In genomic region chr12:78210494-78210860, GRCh38 we compare ENCODE assay signal across 19 cellular contexts.
A peak's percentile ranks its signal among the peaks of the same experiment; 100 is the strongest.
DNase-seq lines count a peak whose midpoint lies in the region; ATAC-seq and TF ChIP-seq lines count a peak whose summit lies in the region.
"Had no signal": no experiment of that assay in that cellular context is flagged by ENCODE, and none has a peak within 500 bp of the region (broad histone marks: within the 10 kb centered on the region; RNA-seq: fewer than 3 reads in every experiment).

No MANE protein-coding gene starts in this region.

- peaks cover 5% of the 10 kb centered on the region for H3K36me3 Mint-ChIP-seq in chondrocyte (ENCODE audit: low read depth)
- H3K36me3 Mint-ChIP-seq in nephron (ENCODE audit: low read depth) = peaks cover 12% of the 10 kb centered on the region
- H3K36me3 Mint-ChIP-seq: activated CD8-positive, alpha-beta memory T cell treated with anti-CD3 and anti-CD28 coated beads, Interleukin-2, amount 10 ng/mL, durations not matched to agents 7 days and 5 days; activated naive CD4-positive, alpha-beta T cell treated with anti-CD3 and anti-CD28 coated beads, Interleukin-2, amount 10 ng/mL, durations not matched to agents 7 days and 5 days; CD14-positive monocyte; naive thymus-derived CD8-positive, alpha-beta T cell; stimulated activated effector memory CD8-positive, alpha-beta T cell treated with anti-CD3 and anti-CD28 coated beads, Interleukin-12 subunit alpha, Interleukin-12 subunit beta, amount 100 ng/mL, for 72 hours had no signal

- H3K79me2 ChIP-seq in ACC112 (ENCODE audit: control insufficient read depth, insufficient read depth, low read length, unreplicated experiment) = no peaks in the 10 kb centered on the region

- TF ChIP-seq CTCF in chondrocyte (IDR thresholded peaks at IDR 0.05) (no peak), nephron (IDR thresholded peaks at IDR 0.05; ENCODE audit: unreplicated experiment in 3 of 3) (no peak)

- H3K9me3 Mint-ChIP-seq in chondrocyte (ENCODE audit: low read depth) = no peaks in the 10 kb centered on the region
- no peaks in the 10 kb centered on the region for H3K9me3 Mint-ChIP-seq in nephron
- H3K9me3 Mint-ChIP-seq: activated CD4-positive, alpha-beta T cell treated with anti-CD3 and anti-CD28 coated beads, Interleukin-2, amount 10 ng/mL, durations not matched to agents 24 days and 14 days had no signal

- no peaks in the 10 kb centered on the region for H3K27me3 ChIP-seq in ACC112 (ENCODE audit: insufficient read depth, low read length)
- H3K27me3 ChIP-seq: esophagus squamous epithelium had no signal

- DNase-seq in M059J (ENCODE audit: low read depth) (peak; percentile 59), chondrocyte (ENCODE audit: low spot score) (no peak), HK-2 (ENCODE audit: unreplicated experiment) (no peak), GOT3 (lab: John Stamatoyannopoulos, UW) (no peak), islet precursor cell (no peak)
- DNase-seq: activated CD4-positive, alpha-beta T cell treated with anti-CD3 and anti-CD28 coated beads, Interleukin-2, amount 10 ng/mL, durations not matched to agents 24 days and 14 days; activated CD8-positive, alpha-beta memory T cell treated with anti-CD3 and anti-CD28 coated beads, Interleukin-2, amount 10 ng/mL, durations not matched to agents 7 days and 5 days; activated naive CD4-positive, alpha-beta T cell treated with anti-CD3 and anti-CD28 coated beads, Interleukin-2, amount 10 ng/mL, durations not matched to agents 7 days and 5 days; esophagus squamous epithelium; left cardiac atrium; mesendoderm; naive thymus-derived CD8-positive, alpha-beta T cell; stimulated activated CD4-positive, alpha-beta T cell treated with anti-CD3 and anti-CD28 coated beads, Interleukin-2, amount 100 ng/mL, for 24 hours; T-helper 2 cell had no signal

- H3K4me3 ChIP-seq in ACC112 (ENCODE audit: low read depth, low read length) = no peak overlapping the region
- H3K4me3 ChIP-seq: esophagus squamous epithelium had no signal

- H3K4me1 Mint-ChIP-seq in chondrocyte (ENCODE audit: low read depth) (peaks cover 24% of the 10 kb centered on the region), nephron (peaks cover 46% of the 10 kb centered on the region)
- H3K4me1 Mint-ChIP-seq: activated CD4-positive, alpha-beta T cell treated with anti-CD3 and anti-CD28 coated beads, Interleukin-2, amount 10 ng/mL, durations not matched to agents 24 days and 14 days; activated CD8-positive, alpha-beta memory T cell treated with anti-CD3 and anti-CD28 coated beads, Interleukin-2, amount 10 ng/mL, durations not matched to agents 7 days and 5 days; activated naive CD4-positive, alpha-beta T cell treated with anti-CD3 and anti-CD28 coated beads, Interleukin-2, amount 10 ng/mL, durations not matched to agents 7 days and 5 days; CD14-positive monocyte; naive thymus-derived CD8-positive, alpha-beta T cell; stimulated activated effector memory CD8-positive, alpha-beta T cell treated with anti-CD3 and anti-CD28 coated beads, Interleukin-12 subunit alpha, Interleukin-12 subunit beta, amount 100 ng/mL, for 72 hours had no signal

- no peak for ATAC-seq in HG02938 (IDR thresholded peaks at IDR 0.05; ENCODE audit: unreplicated experiment)
- ATAC-seq: activated CD8-positive, alpha-beta memory T cell treated with anti-CD3 and anti-CD28 coated beads, Interleukin-2, amount 10 ng/mL, durations not matched to agents 7 days and 5 days; naive thymus-derived CD8-positive, alpha-beta T cell; stimulated activated effector memory CD8-positive, alpha-beta T cell treated with anti-CD3 and anti-CD28 coated beads, Interleukin-12 subunit alpha, Interleukin-12 subunit beta, amount 100 ng/mL, for 72 hours had no signal

- H3K27me3 Mint-ChIP-seq in chondrocyte (ENCODE audit: low read depth) (no peaks in the 10 kb centered on the region), nephron (ENCODE audit: low read depth) (no peaks in the 10 kb centered on the region)
- H3K27me3 Mint-ChIP-seq: activated CD4-positive, alpha-beta T cell treated with anti-CD3 and anti-CD28 coated beads, Interleukin-2, amount 10 ng/mL, durations not matched to agents 24 days and 14 days; activated CD8-positive, alpha-beta memory T cell treated with anti-CD3 and anti-CD28 coated beads, Interleukin-2, amount 10 ng/mL, durations not matched to agents 7 days and 5 days; activated naive CD4-positive, alpha-beta T cell treated with anti-CD3 and anti-CD28 coated beads, Interleukin-2, amount 10 ng/mL, durations not matched to agents 7 days and 5 days; naive thymus-derived CD8-positive, alpha-beta T cell had no signal

- H3K27ac Mint-ChIP-seq in chondrocyte (ENCODE audit: unreplicated experiment) (peak overlapping the region; percentile 75), nephron (peak overlapping the region; percentile 49 to 79 (median 75))
- H3K27ac Mint-ChIP-seq: activated CD4-positive, alpha-beta T cell treated with anti-CD3 and anti-CD28 coated beads, Interleukin-2, amount 10 ng/mL, durations not matched to agents 24 days and 14 days; activated CD8-positive, alpha-beta memory T cell treated with anti-CD3 and anti-CD28 coated beads, Interleukin-2, amount 10 ng/mL, durations not matched to agents 7 days and 5 days; activated naive CD4-positive, alpha-beta T cell treated with anti-CD3 and anti-CD28 coated beads, Interleukin-2, amount 10 ng/mL, durations not matched to agents 7 days and 5 days; naive thymus-derived CD8-positive, alpha-beta T cell; stimulated activated effector memory CD8-positive, alpha-beta T cell treated with anti-CD3 and anti-CD28 coated beads, Interleukin-12 subunit alpha, Interleukin-12 subunit beta, amount 100 ng/mL, for 72 hours had no signal

- H2AFZ ChIP-seq in ACC112 (ENCODE audit: low read length, unreplicated experiment) = peak overlapping the region; percentile 72

- H3K36me3 ChIP-seq in ACC112 (ENCODE audit: insufficient read depth, low read length) = peaks cover 39% of the 10 kb centered on the region
- H3K36me3 ChIP-seq: esophagus squamous epithelium had no signal

- no peak overlapping the region for H3K4me3 Mint-ChIP-seq in chondrocyte (ENCODE audit: unreplicated experiment)
- H3K4me3 Mint-ChIP-seq in nephron = no peak overlapping the region
- H3K4me3 Mint-ChIP-seq: activated CD4-positive, alpha-beta T cell treated with anti-CD3 and anti-CD28 coated beads, Interleukin-2, amount 10 ng/mL, durations not matched to agents 24 days and 14 days; activated CD8-positive, alpha-beta memory T cell treated with anti-CD3 and anti-CD28 coated beads, Interleukin-2, amount 10 ng/mL, durations not matched to agents 7 days and 5 days; activated naive CD4-positive, alpha-beta T cell treated with anti-CD3 and anti-CD28 coated beads, Interleukin-2, amount 10 ng/mL, durations not matched to agents 7 days and 5 days; CD14-positive monocyte; naive thymus-derived CD8-positive, alpha-beta T cell; stimulated activated effector memory CD8-positive, alpha-beta T cell treated with anti-CD3 and anti-CD28 coated beads, Interleukin-12 subunit alpha, Interleukin-12 subunit beta, amount 100 ng/mL, for 72 hours had no signal

- H3K4me1 ChIP-seq in ACC112 (ENCODE audit: control insufficient read depth, insufficient read depth, low read length, unreplicated experiment) = peaks cover 28% of the 10 kb centered on the region
- H3K4me1 ChIP-seq: esophagus squamous epithelium had no signal

- peak overlapping the region; percentile 70 for H3K27ac ChIP-seq in ACC112 (ENCODE audit: low read depth, low read length)
- H3K27ac ChIP-seq: esophagus squamous epithelium had no signal
